ENCODE assay signal across 24 cellular contexts in the genomic region with DNA sequence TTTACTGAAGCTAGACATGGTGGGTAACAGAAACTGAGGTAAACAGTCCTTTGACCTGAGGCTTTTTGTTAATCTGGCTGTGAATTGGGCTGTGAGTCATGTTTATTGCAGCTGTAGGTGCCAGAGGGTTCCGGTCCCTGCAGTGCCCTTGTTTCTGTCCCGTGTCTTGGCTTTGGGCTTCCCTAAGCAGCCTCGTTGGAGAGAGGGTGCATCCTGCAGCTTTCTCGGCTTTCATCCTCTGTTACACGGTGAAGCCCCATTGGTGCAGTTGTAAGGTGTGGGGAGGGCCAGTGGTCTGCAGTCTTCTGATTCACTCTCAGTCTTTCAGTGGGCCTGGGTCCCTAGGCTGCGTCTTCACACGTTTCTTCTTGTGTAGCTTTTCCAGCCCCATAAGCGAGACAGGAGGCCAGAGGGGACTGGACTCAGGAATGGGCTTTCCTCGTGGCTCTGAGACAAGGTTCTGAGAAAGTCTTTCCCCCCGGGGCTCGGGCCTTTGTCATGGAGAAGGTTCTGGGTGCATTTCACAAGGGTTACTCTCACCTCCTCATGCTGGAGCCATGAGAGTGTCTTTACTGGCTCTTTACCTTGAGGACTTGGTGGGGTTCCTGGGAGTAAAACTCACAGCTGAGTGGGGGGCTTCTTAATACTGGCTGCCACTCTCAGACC.
A peak's percentile ranks its signal among the peaks of the same experiment; 100 is the strongest.
DNase-seq lines count a peak whose midpoint lies in the region; ATAC-seq and TF ChIP-seq lines count a peak whose summit lies in the region.
"Had no signal": no experiment of that assay in that cellular context is flagged by ENCODE, and none has a peak within 500 bp of the region (broad histone marks: within the 10 kb centered on the region; RNA-seq: fewer than 3 reads in every experiment).

No MANE protein-coding gene starts in this region.

- no peaks in the 10 kb centered on the region for H3K9me3 Mint-ChIP-seq in stimulated activated naive B cell treated with anti-CD40 and anti-IgM and Interleukin-4, amounts not matched to agents 10 μg/mL and 1 μg/mL and 100 μg/mL, for 72 hours
- H3K9me3 Mint-ChIP-seq: stimulated activated memory B cell treated with anti-CD40 and anti-IgM and Interleukin-4, amounts not matched to agents 10 μg/mL and 1 μg/mL and 100 μg/mL, for 72 hours; T-helper 1 cell treated with Interleukin-12 subunit alpha and Interleukin-12 subunit beta and Interleukin-4 antibody, amounts not matched to agents 30 μg/mL and 1 μg/mL, for 36 hours had no signal

- H3K4me3 ChIP-seq in HUES6 (ENCODE audit: low read depth, low read length), result peak overlapping the region; percentile 37; the same call in 1 of the 2 replicates
- H3K4me3 ChIP-seq in iPS-20b (ENCODE audit: low read length), result peak overlapping the region; percentile 27; the same call in 1 of the 2 replicates
- H3K4me3 ChIP-seq: SJCRH30, tibial artery had no signal

- H3K27me3 ChIP-seq in HUES6 (ENCODE audit: control insufficient read depth, insufficient read depth, low read length), result no peaks in the 10 kb centered on the region
- H3K27me3 ChIP-seq in iPS-20b (ENCODE audit: insufficient read depth, low read length), result no peaks in the 10 kb centered on the region
- H3K27me3 ChIP-seq: BE2C, SJCRH30, tibial artery had no signal

- peak overlapping the region; percentile 62 for H3K27ac ChIP-seq in HUES6 (ENCODE audit: low read depth, low read length)
- H3K27ac ChIP-seq in iPS-20b (ENCODE audit: low read length), result peak overlapping the region; percentile 65
- H3K27ac ChIP-seq: SJCRH30, tibial artery had no signal

- H3K9ac ChIP-seq in HUES6 (ENCODE audit: low read length) (peak overlapping the region; percentile 66), iPS-20b (ENCODE audit: low read depth, low read length) (peak overlapping the region; percentile 23; the same call in 1 of the 2 replicates)

- peaks cover 11% of the 10 kb centered on the region for H3K36me3 ChIP-seq in HUES6 (ENCODE audit: control insufficient read depth, insufficient read depth, low read length)
- H3K36me3 ChIP-seq in iPS-20b (ENCODE audit: insufficient read depth, low read depth, low read length), result peaks cover 11% of the 10 kb centered on the region; the same call in 1 of the 2 replicates
- H3K36me3 ChIP-seq: SJCRH30 had no signal

- H3K27me3 Mint-ChIP-seq in stimulated activated naive B cell treated with anti-CD40 and anti-IgM and Interleukin-4, amounts not matched to agents 10 μg/mL and 1 μg/mL and 100 μg/mL, for 72 hours, result no peaks in the 10 kb centered on the region
- H3K27me3 Mint-ChIP-seq: stimulated activated memory B cell treated with anti-CD40 and anti-IgM and Interleukin-4, amounts not matched to agents 10 μg/mL and 1 μg/mL and 100 μg/mL, for 72 hours had no signal

- DNase-seq in astrocyte of the hippocampus (ENCODE audit: low read depth, low spot score) (peak; percentile 21), amygdala (lab: John Stamatoyannopoulos, UW) (no peak), GM10266 (ENCODE audit: extremely low spot score) (no peak)
- DNase-seq in stimulated activated naive B cell treated with anti-CD40 and anti-IgM and Interleukin-4, amounts not matched to agents 10 μg/mL and 1 μg/mL and 100 μg/mL, for 72 hours, result no peak
- DNase-seq: activated CD4-positive, alpha-beta T cell treated with anti-CD3 and anti-CD28 coated beads, Interleukin-2, amount 50 U/mL, for 1 hour; activated gamma-delta T cell treated with Interleukin-2 at 50 U/mL for 16 hours; amniotic stem cell; BE2C; central memory CD4-positive, alpha-beta T cell; effector CD4-positive, alpha-beta T cell; GDM1; glutamatergic neuron; kidney; NCI-H1436; NCI-H526 treated with DMSO at 0.1 percent for 48 hours; OCI-M1; right cardiac atrium; SJCRH30; tibial artery had no signal

- H3K9me3 ChIP-seq in HUES6 (ENCODE audit: control insufficient read depth, insufficient read depth, low read depth, low read length) (no peaks in the 10 kb centered on the region), iPS-20b (ENCODE audit: insufficient read depth, low read depth, low read length) (no peaks in the 10 kb centered on the region)
- H3K9me3 ChIP-seq: BE2C, SJCRH30, tibial artery had no signal

- H3K4me3 Mint-ChIP-seq in stimulated activated naive B cell treated with anti-CD40 and anti-IgM and Interleukin-4, amounts not matched to agents 10 μg/mL and 1 μg/mL and 100 μg/mL, for 72 hours, result no peak overlapping the region
- H3K4me3 Mint-ChIP-seq: stimulated activated memory B cell treated with anti-CD40 and anti-IgM and Interleukin-4, amounts not matched to agents 10 μg/mL and 1 μg/mL and 100 μg/mL, for 72 hours; T-helper 1 cell treated with Interleukin-12 subunit alpha and Interleukin-12 subunit beta and Interleukin-4 antibody, amounts not matched to agents 30 μg/mL and 1 μg/mL, for 36 hours had no signal

- ATAC-seq in stimulated activated naive B cell treated with anti-CD40 and anti-IgM and Interleukin-4, amounts not matched to agents 10 μg/mL and 1 μg/mL and 100 μg/mL, for 72 hours (replicated peaks), result no peak
- ATAC-seq in HG03571 (IDR thresholded peaks at IDR 0.05; ENCODE audit: unreplicated experiment), result no peak
- ATAC-seq: right cardiac atrium; stimulated activated memory B cell treated with anti-CD40 and anti-IgM and Interleukin-4, amounts not matched to agents 10 μg/mL and 1 μg/mL and 100 μg/mL, for 72 hours had no signal

- no peak for TF ChIP-seq CTCF in GM10266 (IDR thresholded peaks at IDR 0.05; ENCODE audit: control insufficient read depth, insufficient read depth, low read depth, missing control alignments)

- peaks cover 45% of the 10 kb centered on the region for H3K4me1 ChIP-seq in HUES6 (ENCODE audit: control insufficient read depth, insufficient read depth, low read length)
- peaks cover 22% of the 10 kb centered on the region for H3K4me1 ChIP-seq in iPS-20b (ENCODE audit: insufficient read depth, low read length)
- H3K4me1 ChIP-seq: BE2C, SJCRH30 had no signal

- H3K4me1 Mint-ChIP-seq in stimulated activated naive B cell treated with anti-CD40 and anti-IgM and Interleukin-4, amounts not matched to agents 10 μg/mL and 1 μg/mL and 100 μg/mL, for 72 hours, result peaks cover 20 to 28% of the 10 kb centered on the region in 2 donors

- peak overlapping the region; percentile 54 for H3K27ac Mint-ChIP-seq in stimulated activated naive B cell treated with anti-CD40 and anti-IgM and Interleukin-4, amounts not matched to agents 10 μg/mL and 1 μg/mL and 100 μg/mL, for 72 hours
- H3K27ac Mint-ChIP-seq: stimulated activated memory B cell treated with anti-CD40 and anti-IgM and Interleukin-4, amounts not matched to agents 10 μg/mL and 1 μg/mL and 100 μg/mL, for 72 hours; T-helper 1 cell treated with Interleukin-12 subunit alpha and Interleukin-12 subunit beta and Interleukin-4 antibody, amounts not matched to agents 30 μg/mL and 1 μg/mL, for 36 hours had no signal

- H3K36me3 Mint-ChIP-seq in stimulated activated naive B cell treated with anti-CD40 and anti-IgM and Interleukin-4, amounts not matched to agents 10 μg/mL and 1 μg/mL and 100 μg/mL, for 72 hours, result peaks cover 18 to 37% of the 10 kb centered on the region in 2 donors
